Comparison of ENCODE assay signal across 8 cellular contexts in genomic region chr4:15702941-15703403, GRCh38. TPM values are rescaled to one million over a fixed set of nuclear protein-coding genes. Genes with fewer than 3 reads are reported as not detected.
DNase-seq lines count a peak whose midpoint lies in the region; ATAC-seq and TF ChIP-seq lines count a peak whose summit lies in the region.

BST1 (plus strand) TSS chr4:15703065; CDS start chr4:15703145, 80 bp downstream.

- H3K9me3 Mint-ChIP-seq in CD14-positive monocyte = peaks cover 0 to 14% (median 5%) of the 10 kb centered on the region in 7 donors
- H3K9me3 Mint-ChIP-seq in HFFc6 = no peaks in the 10 kb centered on the region
- H3K9me3 Mint-ChIP-seq in activated naive CD8-positive, alpha-beta T cell treated with anti-CD3 and anti-CD28 coated beads, Interleukin-2, amount 10 ng/mL, durations not matched to agents 7 days and 5 days = no peaks in the 10 kb centered on the region

- peak; percentile 92 for DNase-seq in CD14-positive monocyte (ENCODE audit: low spot score)
- DNase-seq in HFFc6 = peak; percentile 30
- DNase-seq in SJSA1 (ENCODE audit: low read depth in 1 of 2, low spot score in 2 of 2) = peak in 1 of 2 experiments; percentile 44
- DNase-seq in activated naive CD8-positive, alpha-beta T cell treated with anti-CD3 and anti-CD28 coated beads, Interleukin-2, amount 10 ng/mL, durations not matched to agents 7 days and 5 days = peak; percentile 72
- peak; percentile 94 for DNase-seq in cardiac septum (ENCODE audit: low spot score)
- DNase-seq in retina = peak; percentile 75
- no peak for DNase-seq in HT-29 (ENCODE audit: low spot score)
- no peak for DNase-seq in inferior parietal cortex (ENCODE audit: extremely low spot score)

- intact Hi-C loops in CD14-positive monocyte (cut with micrococcal nuclease) (loop anchor here in 1 of 2 donors (5.0 to 10.0 kb wide), 2 partner anchors 51 to 698 kb away; partner anchors contain the start of gene CPEB2), cardiac septum (cut with DNase I) (no loop called here)

- H3K36me3 ChIP-seq in SJSA1 = no peaks in the 10 kb centered on the region

- H3K4me3 Mint-ChIP-seq in CD14-positive monocyte = peak within 1 kb of the TSS; percentile 87 to 97
- H3K4me3 Mint-ChIP-seq in HFFc6 = peak within 1 kb of the TSS; percentile 82
- H3K4me3 Mint-ChIP-seq in activated naive CD8-positive, alpha-beta T cell treated with anti-CD3 and anti-CD28 coated beads, Interleukin-2, amount 10 ng/mL, durations not matched to agents 7 days and 5 days = peak within 1 kb of the TSS; percentile 93

- peaks cover 0 to 1% (median 1%) of the 10 kb centered on the region in 3 donors for H3K27me3 Mint-ChIP-seq in CD14-positive monocyte (ENCODE audit: low read depth in 3 of 3)
- peaks cover 3% of the 10 kb centered on the region for H3K27me3 Mint-ChIP-seq in HFFc6 (ENCODE audit: insufficient read depth)
- H3K27me3 Mint-ChIP-seq in activated naive CD8-positive, alpha-beta T cell treated with anti-CD3 and anti-CD28 coated beads, Interleukin-2, amount 10 ng/mL, durations not matched to agents 7 days and 5 days = peaks cover 27% of the 10 kb centered on the region

- H3K36me3 Mint-ChIP-seq in CD14-positive monocyte (peaks cover 29 to 46% of the 10 kb centered on the region in 2 donors), HFFc6 (ENCODE audit: low read depth) (no peaks in the 10 kb centered on the region)
- no peaks in the 10 kb centered on the region for H3K36me3 Mint-ChIP-seq in activated naive CD8-positive, alpha-beta T cell treated with anti-CD3 and anti-CD28 coated beads, Interleukin-2, amount 10 ng/mL, durations not matched to agents 7 days and 5 days

- POLR2A ChIA-PET in activated naive CD8-positive, alpha-beta T cell treated with anti-CD3 and anti-CD28 coated beads, Interleukin-2, amount 10 ng/mL, durations not matched to agents 7 days and 5 days (lab: Charles Lee) = interaction anchor here (0.6 to 1.2 kb wide), 4 partner anchors 21 to 1845 kb away, joined by 3 to 6 read pairs (median 4); partner anchors contain the start of gene FAM200B

- H3K27ac Mint-ChIP-seq in CD14-positive monocyte = peak within 1 kb of the TSS; percentile 91 to 97 (median 94)
- no peak within 1 kb of the TSS; the same call in 1 of the 2 replicates for H3K27ac Mint-ChIP-seq in HFFc6
- peak within 1 kb of the TSS; percentile 62 for H3K27ac Mint-ChIP-seq in activated naive CD8-positive, alpha-beta T cell treated with anti-CD3 and anti-CD28 coated beads, Interleukin-2, amount 10 ng/mL, durations not matched to agents 7 days and 5 days

- no peaks in the 10 kb centered on the region for H3K4me1 ChIP-seq in SJSA1 (replicated peaks)

- peak within 1 kb of the TSS; percentile 41 for H3K4me3 ChIP-seq in SJSA1

- H3K4me1 Mint-ChIP-seq in CD14-positive monocyte = peaks cover 88% of the 10 kb centered on the region
- peaks cover 14% of the 10 kb centered on the region for H3K4me1 Mint-ChIP-seq in HFFc6 (ENCODE audit: low read depth)
- H3K4me1 Mint-ChIP-seq in activated naive CD8-positive, alpha-beta T cell treated with anti-CD3 and anti-CD28 coated beads, Interleukin-2, amount 10 ng/mL, durations not matched to agents 7 days and 5 days = peaks cover 14% of the 10 kb centered on the region

- no peaks in the 10 kb centered on the region for H3K9me3 ChIP-seq in SJSA1 (replicated peaks)

- H3K27ac ChIP-seq in SJSA1 = no peak within 1 kb of the TSS

- TF ChIP-seq CTCF in CD14-positive monocyte (IDR thresholded peaks at IDR 0.05) (no peak), HFFc6 (IDR thresholded peaks at IDR 0.05) (no peak)

- peak; percentile 85 for ATAC-seq in activated naive CD8-positive, alpha-beta T cell treated with anti-CD3 and anti-CD28 coated beads, Interleukin-2, amount 10 ng/mL, durations not matched to agents 7 days and 5 days (ENCODE audit: low read depth)

- no peaks in the 10 kb centered on the region for H3K27me3 ChIP-seq in SJSA1 (replicated peaks)

RNA-seq across cellular contexts. Expression of gene BST1, which starts in this region (rescaled TPM):
- 100 to 1,000 TPM; 266 to 297 TPM for polyA plus RNA-seq in CD14-positive monocyte
- total RNA-seq in HFFc6 (2021; fragmentation: NEBNext Ultra II Directional; extraction: Animal tissue kit (Norgen Biotek cat#: 25700)) = 1 to 10 TPM; 2.4 to 4.2 (median 2.8) TPM
- 14.2 and 19.3 TPM in 2 replicates for total RNA-seq in SJSA1 (2014; rRNA removed; shearing (Covaris generic))
- total RNA-seq in activated naive CD8-positive, alpha-beta T cell treated with anti-CD3 and anti-CD28 coated beads, Interleukin-2, amount 10 ng/mL, durations not matched to agents 7 days and 5 days = under 1 TPM; 0.78 to 0.91 TPM
- 2.5 TPM for total RNA-seq in cardiac septum
- total RNA-seq in HT-29 (2014; rRNA removed; shearing (Covaris generic)) = not detected in 2 replicates

Comparison
In these comparisons a context has a peak if more than half of its experiments do, and no peak if none do; other contexts are left out.
1. Peak in DNase-seq and ATAC-seq in activated naive CD8-positive, alpha-beta T cell treated with anti-CD3 and anti-CD28 coated beads, Interleukin-2, amount 10 ng/mL, durations not matched to agents 7 days and 5 days; RNA of the gene not detected or under 1 TPM.
2. DNase-seq: peak in CD14-positive monocyte (single experiment), HFFc6 (single experiment), cardiac septum (single experiment) and retina (single experiment); none in HT-29 (single experiment) and inferior parietal cortex (single experiment).
3. Peak in every context shown above with its lines, with median percentiles within 50 percentile points of each other: H3K4me3 Mint-ChIP-seq.